Comparison of ENCODE assay signal across 24 cellular contexts in the genomic region with DNA sequence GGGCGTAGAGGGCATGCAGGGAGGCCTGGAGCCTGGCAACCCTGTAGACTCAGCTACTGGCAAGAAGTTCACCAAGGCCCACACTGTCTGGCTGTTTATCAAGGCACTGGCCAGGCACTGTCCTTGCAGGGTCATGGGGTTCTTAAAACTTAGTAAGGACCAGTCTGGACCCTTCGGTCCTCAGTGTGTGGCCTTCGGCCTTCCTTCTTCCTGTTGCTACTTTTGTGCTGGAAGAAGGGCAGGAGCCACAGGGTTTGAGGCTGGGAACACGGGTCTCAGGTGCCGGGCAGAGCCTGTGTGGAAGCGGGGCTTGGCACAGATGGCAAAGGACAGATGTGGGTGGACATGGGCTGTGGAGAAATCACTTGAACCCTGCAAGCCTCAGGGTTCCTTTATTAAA.
DNase-seq lines count a peak whose midpoint lies in the region; ATAC-seq, FAIRE-seq and TF ChIP-seq lines count a peak whose summit lies in the region.
"Had no signal": no experiment of that assay in that cellular context is flagged by ENCODE, and none has a peak within 500 bp of the region (broad histone marks: within the 10 kb centered on the region; RNA-seq: fewer than 3 reads in every experiment).

No MANE protein-coding gene starts in this region.

- peak overlapping the region in 9 of 12 donors; percentile 28 to 71 (median 59) for H3K27ac ChIP-seq in heart left ventricle
- peak overlapping the region in 1 of 2 donors; percentile 8 for H3K27ac ChIP-seq in right atrium auricular region
- peak overlapping the region; percentile 20 for H3K27ac ChIP-seq in caudate nucleus (ENCODE audit: low read depth, low read length)
- H3K27ac ChIP-seq in skeletal muscle tissue (ENCODE audit: low read depth, low read length): peak overlapping the region; percentile 56
- no peak overlapping the region for H3K27ac ChIP-seq in coronary artery

- no peak for TF ChIP-seq POLR2A in heart left ventricle (IDR thresholded peaks at IDR 0.05)
- TF ChIP-seq POLR2A in H54 (IDR thresholded peaks at IDR 0.05; ENCODE audit: low read depth, low read length): no peak

- FAIRE-seq in H54 (lab: Jason Lieb, UNC): no peak
- FAIRE-seq: GM19239, RCC 7860 had no signal

- no peaks in the 10 kb centered on the region for H3K9me3 Mint-ChIP-seq in nephron

- H3K4me1 Mint-ChIP-seq in nephron: peaks cover 23% of the 10 kb centered on the region
- H3K4me1 Mint-ChIP-seq: IgD-negative memory B cell had no signal

- H3K4me1 ChIP-seq in heart left ventricle (peaks cover 0 to 39% (median 17%) of the 10 kb centered on the region in 12 donors), right atrium auricular region (peaks cover 0 to 28% of the 10 kb centered on the region in 2 donors), skeletal muscle tissue (ENCODE audit: control insufficient read depth in 3 of 3, insufficient read depth in 3 of 3, low read length in 3 of 3) (peaks cover 18 to 36% (median 32%) of the 10 kb centered on the region in 3 donors)

- H3K36me3 ChIP-seq in heart left ventricle (peaks cover 0 to 4% (median 0%) of the 10 kb centered on the region in 9 donors), right atrium auricular region (no peaks in the 10 kb centered on the region), skeletal muscle tissue (ENCODE audit: control insufficient read depth in 3 of 3, insufficient read depth in 3 of 3, low read length in 3 of 3) (peaks cover 0 to 2% (median 0%) of the 10 kb centered on the region in 3 donors)

- peaks cover 12% of the 10 kb centered on the region for H3K36me3 Mint-ChIP-seq in nephron (ENCODE audit: low read depth)

- no peak overlapping the region for H3K4me3 Mint-ChIP-seq in nephron
- H3K4me3 Mint-ChIP-seq: IgD-negative memory B cell had no signal

- TF ChIP-seq CTCF in heart left ventricle (IDR thresholded peaks at IDR 0.05) (no peak), right atrium auricular region (IDR thresholded peaks at IDR 0.05) (no peak), nephron (IDR thresholded peaks at IDR 0.05; ENCODE audit: unreplicated experiment in 3 of 3) (no peak), coronary artery (IDR thresholded peaks at IDR 0.05) (no peak)

- WGBS in heart left ventricle, 4 donors: 88 to 97% (median 92%) methylated on average over 5 to 6 of the region's 6 CpGs

- intact Hi-C loops in heart left ventricle (cut with DNase I): no loop called here

- DNase-seq in heart left ventricle (no peak), right atrium auricular region (ENCODE audit: low spot score) (no peak), caudate nucleus (lab: John Stamatoyannopoulos, UW) (no peak), H54 (ENCODE audit: insufficient read length, low spot score) (no peak), coronary artery (ENCODE audit: low spot score) (no peak)
- DNase-seq: AML-193, C1 segment of cervical spinal cord, DMS53, GDM1, GOT3, Karpas-422, MV-4-11, NCI-H1694, NCI-H2081, NCI-H2171 treated with DMSO at 0.1 percent for 48 hours, NCI-H524 treated with DMSO at 0.1 percent for 48 hours, NCI-H82, OCI-M1 had no signal

- H3K27me3 ChIP-seq in heart left ventricle: no peaks in the 10 kb centered on the region
- no peaks in the 10 kb centered on the region for H3K27me3 ChIP-seq in right atrium auricular region
- H3K27me3 ChIP-seq in skeletal muscle tissue (ENCODE audit: control insufficient read depth in 3 of 3, insufficient read depth in 3 of 3, low read length in 3 of 3): no peaks in the 10 kb centered on the region

- peak overlapping the region in 2 of 3 experiments; percentile 3 to 47 for H3K27ac Mint-ChIP-seq in nephron
- H3K27ac Mint-ChIP-seq: IgD-negative memory B cell had no signal

- H3K4me3 ChIP-seq in heart left ventricle (no peak overlapping the region), right atrium auricular region (no peak overlapping the region), skeletal muscle tissue (ENCODE audit: low read length in 3 of 3) (no peak overlapping the region), coronary artery (no peak overlapping the region)

- H3K9me3 ChIP-seq in heart left ventricle: peaks cover 0 to 5% (median 0%) of the 10 kb centered on the region in 12 donors
- no peaks in the 10 kb centered on the region for H3K9me3 ChIP-seq in right atrium auricular region
- no peaks in the 10 kb centered on the region for H3K9me3 ChIP-seq in skeletal muscle tissue (ENCODE audit: control insufficient read depth in 3 of 3, low read length in 3 of 3)

- H3K9ac ChIP-seq in skeletal muscle tissue (ENCODE audit: low read depth in 1 of 3, low read length in 3 of 3): peak overlapping the region in 1 of 3 donors; percentile 11

- H3K27me3 Mint-ChIP-seq in nephron (ENCODE audit: low read depth): no peaks in the 10 kb centered on the region
- H3K27me3 Mint-ChIP-seq: IgD-negative memory B cell had no signal

- ATAC-seq in heart left ventricle: no peak
- no peak for ATAC-seq in HG03139 (IDR thresholded peaks at IDR 0.05; ENCODE audit: unreplicated experiment)

Comparison
In these comparisons a context has a peak if more than half of its experiments do, and no peak if none do; other contexts are left out.
1. H3K27ac ChIP-seq: peak in heart left ventricle (9 of 12), caudate nucleus (single experiment) and skeletal muscle tissue (single experiment); none in coronary artery (0 of 2).